Comparison of ENCODE assay signal across 7 cellular contexts in the genomic region with DNA sequence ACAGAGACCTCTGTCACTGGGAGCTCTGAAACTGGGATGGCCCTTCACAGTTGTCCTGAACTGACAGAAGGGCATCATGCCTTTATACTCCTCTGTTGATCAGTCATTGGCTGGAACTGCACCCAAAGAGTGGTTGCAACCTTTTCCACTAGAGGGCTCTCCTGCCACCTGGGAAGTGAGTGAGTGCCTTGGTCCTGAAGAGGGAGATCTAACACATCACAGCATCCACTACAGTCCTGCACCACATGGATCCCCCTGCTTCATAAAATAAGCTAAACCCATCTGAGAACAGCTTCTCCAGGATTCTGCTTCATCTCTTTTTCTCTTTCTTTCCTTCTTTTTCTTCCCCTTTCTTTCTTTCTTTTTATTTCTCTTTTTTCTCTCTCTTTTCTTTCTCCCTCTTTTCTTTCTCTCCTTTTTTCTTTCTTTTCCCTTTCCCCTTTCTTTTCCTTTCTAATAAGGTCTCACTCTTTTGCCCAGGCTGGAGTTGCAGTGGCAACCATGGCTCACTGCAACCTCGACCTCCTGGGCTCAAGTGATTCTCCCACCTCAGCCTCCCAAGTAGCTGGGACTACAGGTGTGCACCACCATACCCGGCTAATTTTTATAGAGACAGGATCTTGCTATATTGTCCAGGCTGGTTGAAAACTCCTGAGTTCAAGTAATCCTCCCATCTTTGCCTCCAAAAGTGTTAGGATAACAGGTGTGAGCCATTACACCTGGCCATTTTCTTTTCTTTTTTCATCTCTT. TPM values are rescaled to one million over a fixed set of nuclear protein-coding genes. Genes with fewer than 3 reads are reported as not detected.
DNase-seq lines count a peak whose midpoint lies in the region; ATAC-seq, FAIRE-seq and TF ChIP-seq lines count a peak whose summit lies in the region.

No MANE protein-coding gene starts in this region.

- H3K4me2 ChIP-seq in K562 (ENCODE audit: insufficient read depth, low read length) = no peak overlapping the region
- no peak overlapping the region for H3K4me2 ChIP-seq in keratinocyte (ENCODE audit: control insufficient read depth, extremely low read depth, insufficient read depth, low read depth, low read length)

- H3K4me3 ChIP-seq in GM12875 (ENCODE audit: low read depth, low read length) (no peak overlapping the region), K562 (no peak overlapping the region), keratinocyte (ENCODE audit: control insufficient read depth in 2 of 3, extremely low read depth in 1 of 3, insufficient read depth in 2 of 3, low read depth in 1 of 3, low read length in 3 of 3) (no peak overlapping the region)

- dilution Hi-C loops in keratinocyte (cut with MboI; ENCODE audit: extremely low pct_ligation_motif_present, low sequenced_read_pairs) = no loop called here

- H3K36me3 ChIP-seq in K562 (ENCODE audit: control insufficient read depth, insufficient read depth, low read length) (no peaks in the 10 kb centered on the region), keratinocyte (ENCODE audit: control insufficient read depth in 2 of 2, extremely low read depth in 1 of 2, insufficient read depth in 2 of 2, low read length in 2 of 2) (no peaks in the 10 kb centered on the region)

- H3K79me2 ChIP-seq in K562 (ENCODE audit: control insufficient read depth, insufficient read depth, low read length) = no peaks in the 10 kb centered on the region
- H3K79me2 ChIP-seq in keratinocyte (ENCODE audit: control insufficient read depth, insufficient read depth, low read length) = no peaks in the 10 kb centered on the region

- H4K20me1 ChIP-seq in K562 (replicated peaks; ENCODE audit: control insufficient read depth, insufficient read depth, low read length) = no peaks in the 10 kb centered on the region
- H4K20me1 ChIP-seq in keratinocyte (ENCODE audit: control insufficient read depth, extremely low read depth, insufficient read depth, low read length) = no peaks in the 10 kb centered on the region

- in situ Hi-C loops in K562 (cut with MboI) = loop anchor here (5.0 kb wide), 1 partner anchor 191 kb away; no protein-coding TSS in a partner anchor

- POLR2A ChIA-PET in K562 (lab: Yijun Ruan, JAX) = interaction anchor here (0.5 to 1.1 kb wide), 5 partner anchors 10 to 131 kb away, joined by 3 to 4 read pairs (median 3); no protein-coding TSS in a partner anchor

- 5% methylated on average over 2 of the region's 2 CpGs for WGBS in K562 (ENCODE audit: insufficient coverage, low coverage, missing lambda C conversion rate)

- DNase-seq in NCI-H1694 (lab: John Stamatoyannopoulos, UW) (peak; percentile 59), T1000 (lab: John Stamatoyannopoulos, UW) (peak; percentile 25), K562 (ENCODE audit: extremely low read depth in 1 of 4, low spot score in 3 of 4) (peak; percentile 73 to 87 (median 80)), keratinocyte (ENCODE audit: low read depth, low spot score) (no peak)
- peak; percentile 9 to 26 (median 23) for DNase-seq in stimulated activated CD4-positive, alpha-beta T cell treated with anti-CD3 and anti-CD28 coated beads, TNF-alpha, amount 100 ng/mL, for 4 hours (ENCODE audit: low read depth in 3 of 3)

- no peaks in the 10 kb centered on the region for H3K9me1 ChIP-seq in K562 (ENCODE audit: control insufficient read depth, insufficient read depth, low read length)
- H3K9me1 ChIP-seq in keratinocyte (ENCODE audit: control insufficient read depth, extremely low read depth, insufficient read depth, low read length) = no peaks in the 10 kb centered on the region

- TF ChIP-seq RAD21 in K562 (CRISPR knock-in tag; conservative IDR thresholded peaks at IDR 0.05 in 1 of 2, IDR thresholded peaks at IDR 0.05 in 1 of 2) = peak; percentile 73 to 95

- TF ChIP-seq CTCF in GM12875 (IDR thresholded peaks at IDR 0.05; ENCODE audit: borderline replicate concordance, insufficient read depth, low read depth, low read length) (peak; percentile 84), K562 (IDR thresholded peaks at IDR 0.05 in 2 of 3, conservative IDR thresholded peaks at IDR 0.05 in 1 of 3; ENCODE audit: insufficient read depth in 2 of 3, low read depth in 1 of 3, low read length in 3 of 3) (peak; percentile 95 to 99 (median 99)), keratinocyte (optimal IDR thresholded peaks at IDR 0.05 in 1 of 3, IDR thresholded peaks at IDR 0.05 in 1 of 3, conservative IDR thresholded peaks at IDR 0.05 in 1 of 3; ENCODE audit: extremely low read depth in 1 of 3, insufficient read depth in 2 of 3, low read length in 3 of 3) (peak; percentile 92 to 98 (median 97))

- peaks cover 14 to 33% of the 10 kb centered on the region in 2 experiments for H3K27me3 ChIP-seq in K562 (ENCODE audit: control insufficient read depth in 2 of 2, insufficient read depth in 2 of 2, low read length in 2 of 2)
- no peaks in the 10 kb centered on the region for H3K27me3 ChIP-seq in keratinocyte (ENCODE audit: control insufficient read depth, extremely low read depth, insufficient read depth, low read length)

- intact Hi-C loops in K562 (cut with micrococcal nuclease) = loop anchor here (1.0 to 10.0 kb wide), 4 partner anchors 63 to 288 kb away; no protein-coding TSS in a partner anchor

- H3K9me3 ChIP-seq in K562 (replicated peaks; ENCODE audit: control insufficient read depth, insufficient read depth, low read depth, low read length) (no peaks in the 10 kb centered on the region), keratinocyte (ENCODE audit: control insufficient read depth, low read depth, low read length) (no peaks in the 10 kb centered on the region)

- H3K9ac ChIP-seq in K562 (ENCODE audit: insufficient read depth in 1 of 2, low read depth in 2 of 2, low read length in 2 of 2) (no peak overlapping the region), keratinocyte (ENCODE audit: control insufficient read depth, extremely low read depth, insufficient read depth, low read length) (no peak overlapping the region)

- peak; percentile 80 for ATAC-seq in HG02610 (IDR thresholded peaks at IDR 0.05; ENCODE audit: unreplicated experiment)
- ATAC-seq in K562 = peak; percentile 99

- CTCF ChIA-PET in K562 (lab: Yijun Ruan, JAX; ENCODE audit: low intra/inter-chr PET ratio) = interaction anchor here (0.6 to 1.4 kb wide), 3 partner anchors 123 to 219 kb away, joined by 3 to 12 read pairs (median 6); no protein-coding TSS in a partner anchor

- no peak overlapping the region for H3K27ac ChIP-seq in K562 (ENCODE audit: extremely low read depth, low read depth, low read length)
- H3K27ac ChIP-seq in keratinocyte (ENCODE audit: control insufficient read depth, insufficient read depth, low read length) = no peak overlapping the region

- no peak overlapping the region for H2AFZ ChIP-seq in K562 (ENCODE audit: low read depth, low read length)
- no peak overlapping the region for H2AFZ ChIP-seq in keratinocyte (ENCODE audit: control insufficient read depth, low read length)

- TF ChIP-seq EP300 in K562 (IDR thresholded peaks at IDR 0.05; ENCODE audit: low read length) = no peak

- BruUV-seq in K562 (replicated peaks; lab: Mats Ljungman, UMichigan) = no TSS peak

- peak; percentile 93 for FAIRE-seq in K562 (lab: Jason Lieb, UNC)
- peak; percentile 73 for FAIRE-seq in keratinocyte (lab: Jason Lieb, UNC)

- no peak for TF ChIP-seq POLR2A in K562 (conservative IDR thresholded peaks at IDR 0.05)

- H3K4me1 ChIP-seq in K562 (replicated peaks in 1 of 2; ENCODE audit: control insufficient read depth in 2 of 2, insufficient read depth in 2 of 2, low read length in 2 of 2) (no peaks in the 10 kb centered on the region), keratinocyte (ENCODE audit: control insufficient read depth, extremely low read depth, insufficient read depth, low read length) (peaks cover 16% of the 10 kb centered on the region)

RNA-seq across cellular contexts. Expression of a gene that starts 42.8 kb away (rescaled TPM):
- total RNA-seq in K562 (2011; cell fraction: chromatin; rRNA removed; ENCODE audit: low replicate concordance) = 242 and 294 TPM in 2 replicates
- total RNA-seq in K562 (2011; cell fraction: nucleolus; rRNA removed) = 149 and 152 TPM in 2 replicates
- total RNA-seq in K562 (2011; cell fraction: nucleoplasm; rRNA removed) = 183 and 224 TPM in 2 replicates
- total RNA-seq in K562 (2014; rRNA removed) = 74.5 and 104 TPM in 2 replicates
- total RNA-seq in K562 (2014; rRNA removed; fragmentation: Illumina TruSeq; extraction: Trizol) = 91.4 and 95.2 TPM in 2 replicates
- 92.6 and 97.5 TPM in 2 replicates for total RNA-seq in K562 (2015; rRNA removed; fragmentation: Illumina TruSeq; extraction: Trizol)
- 78.3 and 83.2 TPM in 2 replicates for total RNA-seq in K562 (2021)
- polyA plus RNA-seq in K562 (2011; rRNA removed) = 155 and 183 TPM in 2 replicates
- 124 and 134 TPM in 2 replicates for polyA plus RNA-seq in K562 (2011; cell fraction: cytosol; rRNA removed)
- 176 and 181 TPM in 2 replicates for polyA plus RNA-seq in K562 (2011; cell fraction: nucleus; rRNA removed)
- 61.9 and 70.8 TPM in 2 replicates for polyA plus RNA-seq in K562 (2012)
- polyA plus RNA-seq in K562 (2014; fragmentation: Illumina TruSeq; extraction: Trizol) = 95.5 and 106 TPM in 2 replicates
- polyA plus RNA-seq in K562 (2014; fragmentation: Nextera tagmentation; extraction: Ambion mirVana) = 10 to 100 TPM; 28.0 to 32.3 TPM
- 85.6 and 96.8 TPM in 2 replicates for polyA plus RNA-seq in K562 (2014; rRNA removed)
- 208 and 239 TPM in 2 replicates for polyA minus RNA-seq in K562 (2011; rRNA and poly(A)+ RNA removed)
- polyA minus RNA-seq in K562 (2011; cell fraction: cytosol; rRNA and poly(A)+ RNA removed) = 66.7 and 92.6 TPM in 2 replicates
- polyA minus RNA-seq in K562 (2011; cell fraction: nucleus; rRNA and poly(A)+ RNA removed) = 109 and 169 TPM in 2 replicates
- 68.3 to 92.4 TPM (median 80.1 TPM) in 3 replicates for polyA plus RNA-seq in keratinocyte
- polyA plus RNA-seq in keratinocyte (2011; ENCODE audit: low read depth) = 37.3 TPM
- 52.7 and 76.6 TPM in 2 replicates for polyA plus RNA-seq in keratinocyte (2011; cell fraction: cytosol; rRNA removed)
- 99.3 and 102 TPM in 2 replicates for polyA plus RNA-seq in keratinocyte (2011; cell fraction: nucleus; rRNA removed)
- polyA plus RNA-seq in keratinocyte (2012; ENCODE audit: low replicate concordance) = 44.5 and 52.1 TPM in 2 replicates
- 78.9 to 152 TPM (median 116 TPM) in 3 replicates for polyA minus RNA-seq in keratinocyte
- 64.5 TPM for polyA minus RNA-seq in keratinocyte (2011; cell fraction: cytosol; rRNA and poly(A)+ RNA removed)
- polyA minus RNA-seq in keratinocyte (2011; cell fraction: nucleus; rRNA and poly(A)+ RNA removed) = 72.2 and 98.4 TPM in 2 replicates

RNA-seq across cellular contexts. Expression of a gene that starts 52.4 kb away (rescaled TPM):
- total RNA-seq in K562 (2011; cell fraction: chromatin; rRNA removed; ENCODE audit: low replicate concordance) = not detected in 2 replicates
- total RNA-seq in K562 (2011; cell fraction: nucleolus; rRNA removed) = not detected in 2 replicates
- not detected in 2 replicates for total RNA-seq in K562 (2011; cell fraction: nucleoplasm; rRNA removed)
- total RNA-seq in K562 (2014; rRNA removed) (not detected in 2 replicates), K562 (2014; rRNA removed; fragmentation: Illumina TruSeq; extraction: Trizol) (not detected in 2 replicates), K562 (2015; rRNA removed; fragmentation: Illumina TruSeq; extraction: Trizol) (not detected in 2 replicates), K562 (2021) (not detected in 2 replicates)
- polyA plus RNA-seq in K562 (2011; rRNA removed) (0.31 TPM in 1 of 2 replicates, not detected in the other), K562 (2014; fragmentation: Illumina TruSeq; extraction: Trizol) (not detected in 2 replicates), K562 (2014; fragmentation: Nextera tagmentation; extraction: Ambion mirVana) (under 1 TPM; 0.11 to 0.14 TPM), K562 (2014; rRNA removed) (not detected in 2 replicates), keratinocyte (240 to 475 TPM (median 311 TPM) in 3 replicates)
- polyA plus RNA-seq in K562 (2011; cell fraction: cytosol; rRNA removed) = not detected in 2 replicates
- polyA plus RNA-seq in K562 (2011; cell fraction: nucleus; rRNA removed) = not detected in 2 replicates
- polyA plus RNA-seq in K562 (2012) = not detected in 2 replicates
- not detected in 2 replicates for polyA minus RNA-seq in K562 (2011; rRNA and poly(A)+ RNA removed)
- not detected in 2 replicates for polyA minus RNA-seq in K562 (2011; cell fraction: cytosol; rRNA and poly(A)+ RNA removed)
- polyA minus RNA-seq in K562 (2011; cell fraction: nucleus; rRNA and poly(A)+ RNA removed) = not detected in 2 replicates
- 136 TPM for polyA plus RNA-seq in keratinocyte (2011; ENCODE audit: low read depth)
- polyA plus RNA-seq in keratinocyte (2011; cell fraction: cytosol; rRNA removed) = 340 and 375 TPM in 2 replicates
- 382 and 436 TPM in 2 replicates for polyA plus RNA-seq in keratinocyte (2011; cell fraction: nucleus; rRNA removed)
- polyA plus RNA-seq in keratinocyte (2012; ENCODE audit: low replicate concordance) = 345 and 384 TPM in 2 replicates
- 209 to 387 TPM (median 321 TPM) in 3 replicates for polyA minus RNA-seq in keratinocyte
- polyA minus RNA-seq in keratinocyte (2011; cell fraction: cytosol; rRNA and poly(A)+ RNA removed) = 242 TPM
- 106 and 129 TPM in 2 replicates for polyA minus RNA-seq in keratinocyte (2011; cell fraction: nucleus; rRNA and poly(A)+ RNA removed)

Comparison
In these comparisons a context has a peak if more than half of its experiments do, and no peak if none do; other contexts are left out.
1. RNA of a gene that starts 52.4 kb away (polyA plus RNA-seq): 136 to 475 TPM in keratinocyte; 0.11 to 0.31 TPM in K562; every median in the first group is over 100 times any median in the second.
2. Peak in every context shown above with its lines, with median percentiles within 50 percentile points of each other: CTCF ChIP-seq.